In genomic region chr6:137867685-137868509, GRCh38 we compare ENCODE assay signal across 1 cellular context.
TF ChIP-seq lines count a peak whose summit lies in the region.

No MANE protein-coding gene starts in this region.

TF ChIP-seq in HepG2, 621 proteins besides CTCF, POLR2A, EP300 and RAD21 (continued from another document and continues in another):
- TF ChIP-seq THAP9 (CRISPR knock-in tag; IDR thresholded peaks at IDR 0.05; ENCODE audit: borderline replicate concordance), result peak; percentile 82
- TF ChIP-seq ARID2 (CRISPR knock-in tag; IDR thresholded peaks at IDR 0.05; ENCODE audit: borderline replicate concordance), result 0 out of 2 replicates have a peak, but pooled peaks have one; percentile 52
- TF ChIP-seq ZNF292 (CRISPR knock-in tag; IDR thresholded peaks at IDR 0.05; ENCODE audit: borderline replicate concordance, low read depth), result 0 out of 2 replicates have a peak, but pooled peaks have one; percentile 14
- TF ChIP-seq ZNF800 (CRISPR knock-in tag; IDR thresholded peaks at IDR 0.05), result no peak
- no peak for TF ChIP-seq ZNF558 (CRISPR knock-in tag; IDR thresholded peaks at IDR 0.05; ENCODE audit: borderline replicate concordance)
- TF ChIP-seq ZNF501 (CRISPR knock-in tag; IDR thresholded peaks at IDR 0.05), result peak; percentile 83; the same call in 1 of the 2 replicates
- 0 out of 2 replicates have a peak, but pooled peaks have one; percentile 66 for TF ChIP-seq ZNF101 (CRISPR knock-in tag; IDR thresholded peaks at IDR 0.05; ENCODE audit: borderline replicate concordance, low read depth)
- TF ChIP-seq BRD4 (CRISPR knock-in tag; IDR thresholded peaks at IDR 0.05), result peak; percentile 39; the same call in 1 of the 2 replicates
- 0 out of 2 replicates have a peak, but pooled peaks have one; percentile 26 for TF ChIP-seq DNMT3B (CRISPR knock-in tag; conservative IDR thresholded peaks at IDR 0.05)
- peak; percentile 44; the same call in 1 of the 2 replicates for TF ChIP-seq KDM5A (IDR thresholded peaks at IDR 0.05; ENCODE audit: borderline replicate concordance, low read length)
- TF ChIP-seq ZNF207 (IDR thresholded peaks at IDR 0.05; ENCODE audit: borderline replicate concordance), result no peak
- TF ChIP-seq MLXIP (CRISPR knock-in tag; IDR thresholded peaks at IDR 0.05; ENCODE audit: borderline replicate concordance), result 0 out of 2 replicates have a peak, but pooled peaks have one; percentile 30
- peak; percentile 39; the same call in 1 of the 2 replicates for TF ChIP-seq FOSL1 (CRISPR knock-in tag; IDR thresholded peaks at IDR 0.05; ENCODE audit: borderline replicate concordance)
- 0 out of 2 replicates have a peak, but pooled peaks have one; percentile 79 for TF ChIP-seq DMTF1 (CRISPR knock-in tag; IDR thresholded peaks at IDR 0.05)
- no peak for TF ChIP-seq ZNF772 (CRISPR knock-in tag; IDR thresholded peaks at IDR 0.05)
- peak; percentile 82; the same call in 1 of the 2 replicates for TF ChIP-seq ISX (CRISPR knock-in tag; conservative IDR thresholded peaks at IDR 0.05)
- TF ChIP-seq CREM (IDR thresholded peaks at IDR 0.05), result no peak
- no peak for TF ChIP-seq CREM (CRISPR knock-in tag; IDR thresholded peaks at IDR 0.05)
- TF ChIP-seq MED13 (CRISPR knock-in tag; IDR thresholded peaks at IDR 0.05), result 0 out of 2 replicates have a peak, but pooled peaks have one; percentile 48
- 0 out of 2 replicates have a peak, but pooled peaks have one; percentile 31 for TF ChIP-seq ZNF142 (CRISPR knock-in tag; IDR thresholded peaks at IDR 0.05)
- TF ChIP-seq ZMYM2 (CRISPR knock-in tag; IDR thresholded peaks at IDR 0.05), result no peak
- TF ChIP-seq FOSL2 (CRISPR knock-in tag; IDR thresholded peaks at IDR 0.05), result no peak
- TF ChIP-seq ZNF678 (CRISPR knock-in tag; IDR thresholded peaks at IDR 0.05), result peak; percentile 83; the same call in 1 of the 2 replicates
- TF ChIP-seq ZNF609 (CRISPR knock-in tag; IDR thresholded peaks at IDR 0.05; ENCODE audit: borderline replicate concordance), result peak; percentile 52; the same call in 1 of the 2 replicates
- TF ChIP-seq HNRNPL (IDR thresholded peaks at IDR 0.05; ENCODE audit: low read depth, low read length), result peak; percentile 82
- 0 out of 2 replicates have a peak, but pooled peaks have one; percentile 26 for TF ChIP-seq NKX3-1 (CRISPR knock-in tag; IDR thresholded peaks at IDR 0.05)
- peak; percentile 28 for TF ChIP-seq DBP (CRISPR knock-in tag; IDR thresholded peaks at IDR 0.05; ENCODE audit: not compliant biosample characterization)
- TF ChIP-seq ZNF253 (CRISPR knock-in tag; IDR thresholded peaks at IDR 0.05; ENCODE audit: borderline replicate concordance), result 0 out of 2 replicates have a peak, but pooled peaks have one; percentile 16
